1 cellular context compared by ENCODE assay signal in the genomic region with DNA sequence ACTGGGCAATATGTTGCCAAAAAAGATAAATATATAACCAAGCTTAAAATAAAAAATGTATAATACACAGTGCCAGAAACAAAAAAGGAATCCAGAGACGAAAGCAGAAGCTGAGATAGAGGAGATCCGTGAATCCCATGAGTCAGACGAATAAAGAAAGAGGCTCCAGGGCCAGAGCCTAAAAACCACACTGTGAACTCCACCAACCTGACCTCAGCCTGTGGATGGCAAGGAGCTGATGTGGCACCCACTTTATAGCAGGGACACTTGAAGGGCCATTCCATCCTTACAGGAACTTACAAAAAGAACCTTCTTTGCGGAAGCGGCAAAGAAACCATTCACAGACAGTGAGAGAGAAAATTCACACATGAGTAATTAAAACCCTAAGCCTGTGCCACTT.
TF ChIP-seq lines count a peak whose summit lies in the region.

No MANE protein-coding gene starts in this region.

TF ChIP-seq in H1, 55 proteins besides CTCF, POLR2A, EP300 and RAD21 (continued from another document):
- TF ChIP-seq SP4 (IDR thresholded peaks at IDR 0.05; ENCODE audit: low read length) (no peak), RXRA (IDR thresholded peaks at IDR 0.05; ENCODE audit: insufficient read depth, low read depth, low read length) (no peak), JUND (IDR thresholded peaks at IDR 0.05; ENCODE audit: low read length) (no peak), ATF3 (IDR thresholded peaks at IDR 0.05; ENCODE audit: insufficient read depth, low read depth, low read length) (no peak), CHD1 (IDR thresholded peaks at IDR 0.05; ENCODE audit: low read depth, low read length) (no peak), SP2 (IDR thresholded peaks at IDR 0.05; ENCODE audit: low read length) (no peak), SIX5 (IDR thresholded peaks at IDR 0.05; ENCODE audit: low read depth, low read length) (no peak), EGR1 (IDR thresholded peaks at IDR 0.05; ENCODE audit: borderline replicate concordance, low read depth, low read length) (no peak), BRCA1 (IDR thresholded peaks at IDR 0.05; ENCODE audit: low read depth, low read length) (no peak), GTF2F1 (IDR thresholded peaks at IDR 0.05; ENCODE audit: borderline replicate concordance, low read depth, low read length) (no peak), E2F6 (IDR thresholded peaks at IDR 0.05) (no peak), TAF1 (IDR thresholded peaks at IDR 0.05; ENCODE audit: low read depth, low read length) (no peak), KDM1A (IDR thresholded peaks at IDR 0.05; ENCODE audit: borderline replicate concordance, low read length) (no peak), SRF (IDR thresholded peaks at IDR 0.05; ENCODE audit: low read depth, low read length) (no peak)
- TF ChIP-seq, protein P1, sequence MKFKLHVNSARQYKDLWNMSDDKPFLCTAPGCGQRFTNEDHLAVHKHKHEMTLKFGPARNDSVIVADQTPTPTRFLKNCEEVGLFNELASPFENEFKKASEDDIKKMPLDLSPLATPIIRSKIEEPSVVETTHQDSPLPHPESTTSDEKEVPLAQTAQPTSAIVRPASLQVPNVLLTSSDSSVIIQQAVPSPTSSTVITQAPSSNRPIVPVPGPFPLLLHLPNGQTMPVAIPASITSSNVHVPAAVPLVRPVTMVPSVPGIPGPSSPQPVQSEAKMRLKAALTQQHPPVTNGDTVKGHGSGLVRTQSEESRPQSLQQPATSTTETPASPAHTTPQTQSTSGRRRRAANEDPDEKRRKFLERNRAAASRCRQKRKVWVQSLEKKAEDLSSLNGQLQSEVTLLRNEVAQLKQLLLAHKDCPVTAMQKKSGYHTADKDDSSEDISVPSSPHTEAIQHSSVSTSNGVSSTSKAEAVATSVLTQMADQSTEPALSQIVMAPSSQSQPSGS (IDR thresholded peaks at IDR 0.05; ENCODE audit: low read length): no peak
